1 cellular context compared by ENCODE assay signal in genomic region chr3:128773189-128773588, GRCh38. TPM values are rescaled to one million over a fixed set of nuclear protein-coding genes. Genes with fewer than 3 reads are reported as not detected.
A peak's percentile ranks its signal among the peaks of the same experiment; 100 is the strongest.
DNase-seq lines count a peak whose midpoint lies in the region; TF ChIP-seq lines count a peak whose summit lies in the region.
"Not testable (repeated sequence)": the region's sequence is repeated elsewhere in the genome, so short reads cannot be mapped to it uniquely, and the experiment has no call there.

No MANE protein-coding gene starts in this region.

- TF ChIP-seq CTCF in glutamatergic neuron (IDR thresholded peaks at IDR 0.05; ENCODE audit: partially characterized antibody, unreplicated experiment): not testable (repeated sequence)

- DNase-seq in glutamatergic neuron: not testable (repeated sequence)

- H3K4me3 Mint-ChIP-seq in glutamatergic neuron (ENCODE audit: unreplicated experiment): not testable (repeated sequence)

- H3K4me1 Mint-ChIP-seq in glutamatergic neuron (ENCODE audit: low read depth, unreplicated experiment): peaks cover 27% of the 10 kb centered on the region

- H3K9me3 Mint-ChIP-seq in glutamatergic neuron (ENCODE audit: unreplicated experiment): peaks cover 16% of the 10 kb centered on the region

- H3K27ac Mint-ChIP-seq in glutamatergic neuron (ENCODE audit: unreplicated experiment): peak overlapping the region; percentile 97

- peaks cover 12% of the 10 kb centered on the region for H3K36me3 Mint-ChIP-seq in glutamatergic neuron (ENCODE audit: unreplicated experiment)

- H3K27me3 Mint-ChIP-seq in glutamatergic neuron (ENCODE audit: unreplicated experiment): not testable (repeated sequence)

RNA-seq across cellular contexts. Expression of gene RAB7A, which starts 47.2 kb away (rescaled TPM):
- total RNA-seq in glutamatergic neuron (ENCODE audit: unreplicated experiment): 298 TPM
